19 cellular contexts compared by ENCODE assay signal in genomic region chr5:35339006-35339405, GRCh38.
A peak's percentile ranks its signal among the peaks of the same experiment; 100 is the strongest.
DNase-seq lines count a peak whose midpoint lies in the region; ATAC-seq and TF ChIP-seq lines count a peak whose summit lies in the region.
"Had no signal": no experiment of that assay in that cellular context is flagged by ENCODE, and none has a peak within 500 bp of the region (broad histone marks: within the 10 kb centered on the region; RNA-seq: fewer than 3 reads in every experiment).

No MANE protein-coding gene starts in this region.

- H3K9me3 ChIP-seq in HUES6 (ENCODE audit: control insufficient read depth, insufficient read depth, low read depth, low read length) (peaks cover 12% of the 10 kb centered on the region), endodermal cell (ENCODE audit: control insufficient read depth, low read length) (peaks cover 47% of the 10 kb centered on the region), iPS-20b (ENCODE audit: insufficient read depth, low read depth, low read length) (0 out of 2 replicates have a peak, but pooled peaks cover 6% of the 10 kb centered on the region)

- 0 out of 2 replicates have a peak overlapping the region, but pooled peaks have one; percentile 2 for H3K4me3 ChIP-seq in HUES6 (ENCODE audit: low read depth, low read length)
- peak overlapping the region; percentile 68 for H3K4me3 ChIP-seq in endodermal cell (ENCODE audit: low read length)
- H3K4me3 ChIP-seq in iPS-20b (ENCODE audit: low read length) = no peak overlapping the region
- H3K4me3 ChIP-seq: BLaER1, GM23248 had no signal

- WGBS in endodermal cell (ENCODE audit: insufficient coverage in 1 of 2, insufficient read length in 1 of 2), 2 experiments = 89 to 100% methylated on average over 1 of the region's 1 CpG

- peaks cover 29% of the 10 kb centered on the region for H3K9me3 Mint-ChIP-seq in endodermal cell

- H3K27me3 Mint-ChIP-seq in endodermal cell (ENCODE audit: insufficient read depth) = no peaks in the 10 kb centered on the region

- no peak for ATAC-seq in HG03565 (IDR thresholded peaks at IDR 0.05; ENCODE audit: unreplicated experiment)
- ATAC-seq: HepG2 had no signal

- DNase-seq in endodermal cell (no peak), NCI-H2107 treated with DMSO at 0.1 percent for 48 hours (lab: John Stamatoyannopoulos, UW; ENCODE audit: unreplicated experiment) (no peak), foreskin melanocyte (no peak), hypothalamus (lab: John Stamatoyannopoulos, UW) (no peak)
- DNase-seq: CD4-positive, alpha-beta memory T cell; DMS153; DMS79; GDM1; GM23248; H7; Kasumi-1; KG1 had no signal

- H3K4me1 ChIP-seq in HUES6 (ENCODE audit: control insufficient read depth, insufficient read depth, low read length) (peaks cover 37% of the 10 kb centered on the region), endodermal cell (ENCODE audit: control insufficient read depth, insufficient read depth, low read length) (peaks cover 8% of the 10 kb centered on the region), iPS-20b (ENCODE audit: insufficient read depth, low read length) (peaks cover 33% of the 10 kb centered on the region)
- H3K4me1 ChIP-seq: BLaER1 had no signal

- peaks cover 30% of the 10 kb centered on the region for H3K4me1 Mint-ChIP-seq in endodermal cell
- H3K4me1 Mint-ChIP-seq: CD4-positive, alpha-beta memory T cell; IgD-negative memory B cell had no signal

- H3K4me3 Mint-ChIP-seq in endodermal cell = no peak overlapping the region
- H3K4me3 Mint-ChIP-seq: CD14-positive monocyte; CD4-positive, alpha-beta memory T cell had no signal

- no peak for TF ChIP-seq CTCF in endodermal cell (conservative IDR thresholded peaks at IDR 0.05)

- peak overlapping the region; percentile 97 for H3K27ac Mint-ChIP-seq in endodermal cell
- H3K27ac Mint-ChIP-seq: CD14-positive monocyte; CD4-positive, alpha-beta memory T cell; IgD-negative memory B cell had no signal

- H3K27ac ChIP-seq in HUES6 (ENCODE audit: low read depth, low read length) = peak overlapping the region; percentile 95
- peak overlapping the region; percentile 76 for H3K27ac ChIP-seq in endodermal cell (ENCODE audit: low read depth, low read length)
- peak overlapping the region; percentile 92 for H3K27ac ChIP-seq in iPS-20b (ENCODE audit: low read length)
- H3K27ac ChIP-seq: BLaER1, GM23248 had no signal

- H3K36me3 Mint-ChIP-seq in endodermal cell (ENCODE audit: low read depth) = peaks cover 13% of the 10 kb centered on the region
- H3K36me3 Mint-ChIP-seq: CD14-positive monocyte; CD4-positive, alpha-beta memory T cell; IgD-negative memory B cell had no signal

- H3K9ac ChIP-seq in HUES6 (ENCODE audit: low read length) (no peak overlapping the region), endodermal cell (ENCODE audit: extremely low read depth, low read length, poor library complexity, severe bottlenecking) (no peak overlapping the region), iPS-20b (ENCODE audit: low read depth, low read length) (peak overlapping the region; percentile 69; the same call in 1 of the 2 replicates)
- H3K9ac ChIP-seq: BLaER1, GM23248 had no signal

- H3K27me3 ChIP-seq in HUES6 (ENCODE audit: control insufficient read depth, insufficient read depth, low read length) = no peaks in the 10 kb centered on the region
- no peaks in the 10 kb centered on the region for H3K27me3 ChIP-seq in endodermal cell (ENCODE audit: control insufficient read depth, insufficient read depth, low read length, poor library complexity, severe bottlenecking)
- no peaks in the 10 kb centered on the region for H3K27me3 ChIP-seq in iPS-20b (ENCODE audit: insufficient read depth, low read length)
- H3K27me3 ChIP-seq: BLaER1 had no signal

- H3K36me3 ChIP-seq in HUES6 (ENCODE audit: control insufficient read depth, insufficient read depth, low read length) (no peaks in the 10 kb centered on the region), endodermal cell (ENCODE audit: control insufficient read depth, insufficient read depth, low read length) (peaks cover 10% of the 10 kb centered on the region), iPS-20b (ENCODE audit: insufficient read depth, low read depth, low read length) (no peaks in the 10 kb centered on the region)
- H3K36me3 ChIP-seq: BLaER1 had no signal
